ENCODE assay signal across 14 cellular contexts in the genomic region with DNA sequence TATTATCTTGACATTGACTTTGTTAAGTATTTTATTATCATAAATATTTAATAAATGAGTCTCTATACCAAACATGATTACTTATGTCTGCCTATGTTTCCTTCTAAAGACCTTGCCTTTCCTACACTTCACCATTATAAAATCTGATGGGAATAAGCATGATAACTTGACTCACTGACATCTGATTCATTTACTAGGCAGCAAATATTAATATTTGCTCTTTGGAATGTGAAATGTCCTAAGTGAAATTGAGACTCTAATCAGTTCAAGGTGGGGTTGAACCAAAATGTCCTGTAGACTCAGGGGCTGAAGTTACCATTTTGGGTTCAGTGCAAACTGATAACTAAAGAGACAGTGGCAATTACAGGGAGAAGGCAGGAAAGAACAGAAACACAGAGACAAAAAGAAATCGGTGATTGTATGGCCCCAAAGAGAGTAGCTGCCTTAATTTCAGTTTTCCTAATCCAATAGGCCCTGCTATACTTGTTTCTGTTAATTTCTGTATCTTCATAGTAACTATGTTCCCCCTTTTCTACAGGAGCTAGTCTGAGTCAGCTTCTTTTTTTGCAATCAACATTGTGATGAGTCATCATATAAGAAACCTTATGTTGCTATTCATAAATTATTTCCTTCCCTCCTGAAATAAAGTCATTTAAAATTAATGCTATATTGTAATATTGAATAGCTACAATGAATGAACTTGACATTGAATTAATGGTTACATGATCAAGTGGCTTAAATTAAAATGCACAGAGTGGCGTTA.
A peak's percentile ranks its signal among the peaks of the same experiment; 100 is the strongest.
DNase-seq lines count a peak whose midpoint lies in the region; ATAC-seq, FAIRE-seq and TF ChIP-seq lines count a peak whose summit lies in the region.
"Had no signal": no experiment of that assay in that cellular context is flagged by ENCODE, and none has a peak within 500 bp of the region (broad histone marks: within the 10 kb centered on the region; RNA-seq: fewer than 3 reads in every experiment).

No MANE protein-coding gene starts in this region.

- H3K36me3 ChIP-seq in K562 (ENCODE audit: control insufficient read depth, insufficient read depth, low read length) (no peaks in the 10 kb centered on the region), mesenchymal stem cell (ENCODE audit: control insufficient read depth in 1 of 2, insufficient read depth in 2 of 2, low read depth in 1 of 2, low read length in 2 of 2) (no peaks in the 10 kb centered on the region), lower lobe of right lung (no peaks in the 10 kb centered on the region), H7 (replicated peaks; ENCODE audit: control insufficient read depth, insufficient read depth, low read length) (no peaks in the 10 kb centered on the region)
- H3K36me3 ChIP-seq: neural progenitor cell had no signal

- H3K4ac ChIP-seq in mesenchymal stem cell (ENCODE audit: low read depth in 1 of 2, low read length in 2 of 2), result no peak overlapping the region

- no peak for TF ChIP-seq RAD21 in K562 (CRISPR knock-in tag; conservative IDR thresholded peaks at IDR 0.05 in 1 of 2, IDR thresholded peaks at IDR 0.05 in 1 of 2)

- no peak overlapping the region for H3K23ac ChIP-seq in mesenchymal stem cell (ENCODE audit: low read length in 2 of 2)

- no peak for TF ChIP-seq EP300 in K562 (IDR thresholded peaks at IDR 0.05; ENCODE audit: low read length)

- no peak overlapping the region for H4K91ac ChIP-seq in mesenchymal stem cell (ENCODE audit: low read length)

- H3K14ac ChIP-seq in mesenchymal stem cell (ENCODE audit: low read length in 2 of 2), result no peak overlapping the region

- H3K9me3 ChIP-seq in K562 (replicated peaks; ENCODE audit: control insufficient read depth, insufficient read depth, low read depth, low read length) (no peaks in the 10 kb centered on the region), mesenchymal stem cell (ENCODE audit: control insufficient read depth, low read length) (no peaks in the 10 kb centered on the region), lower lobe of right lung (no peaks in the 10 kb centered on the region)

- H2AK5ac ChIP-seq in mesenchymal stem cell (ENCODE audit: low read length, severe bottlenecking), result no peak overlapping the region

- no peaks in the 10 kb centered on the region for H3K9me1 ChIP-seq in K562 (ENCODE audit: control insufficient read depth, insufficient read depth, low read length)

- in situ Hi-C loops in K562 (cut with MboI), result no loop called here

- intact Hi-C loops in K562 (cut with micrococcal nuclease) (no loop called here), lower lobe of right lung (cut with DNase I) (no loop called here)

- no peak overlapping the region for H3K9ac ChIP-seq in K562 (ENCODE audit: insufficient read depth in 1 of 2, low read depth in 2 of 2, low read length in 2 of 2)
- H3K9ac ChIP-seq in mesenchymal stem cell (ENCODE audit: low read length), result peak overlapping the region; percentile 17
- H3K9ac ChIP-seq: neural progenitor cell had no signal

- BruUV-seq in K562 (replicated peaks; lab: Mats Ljungman, UMichigan), result no TSS peak

- no peaks in the 10 kb centered on the region for H4K20me1 ChIP-seq in K562 (replicated peaks; ENCODE audit: control insufficient read depth, insufficient read depth, low read length)

- WGBS in K562 (ENCODE audit: insufficient coverage, low coverage, missing lambda C conversion rate), result 0% methylated on average over 2 of the region's 2 CpGs
- WGBS in mesenchymal stem cell, result no CpG with 5 or more reads among the region's 2 CpGs

- TF ChIP-seq POLR2A in K562 (conservative IDR thresholded peaks at IDR 0.05), result no peak

- no peak overlapping the region for H2BK120ac ChIP-seq in mesenchymal stem cell (ENCODE audit: low read depth, low read length)

- no peak overlapping the region for H3K4me2 ChIP-seq in K562 (ENCODE audit: insufficient read depth, low read length)
- H3K4me2 ChIP-seq in mesenchymal stem cell (ENCODE audit: low read length, poor library complexity, severe bottlenecking), result no peak overlapping the region
- H3K4me2 ChIP-seq: neural progenitor cell had no signal

- H3K4me1 ChIP-seq in K562 (replicated peaks in 1 of 2; ENCODE audit: control insufficient read depth in 2 of 2, insufficient read depth in 2 of 2, low read length in 2 of 2) (no peaks in the 10 kb centered on the region), mesenchymal stem cell (ENCODE audit: control insufficient read depth, insufficient read depth, low read depth, low read length) (no peaks in the 10 kb centered on the region), lower lobe of right lung (peaks cover 11% of the 10 kb centered on the region)

- peaks cover 3% of the 10 kb centered on the region for H3K79me1 ChIP-seq in mesenchymal stem cell (replicated peaks; ENCODE audit: low read length, poor library complexity, severe bottlenecking)

- no peak for TF ChIP-seq CTCF in K562 (IDR thresholded peaks at IDR 0.05 in 2 of 3, conservative IDR thresholded peaks at IDR 0.05 in 1 of 3; ENCODE audit: insufficient read depth in 2 of 3, low read depth in 1 of 3, low read length in 3 of 3)
- TF ChIP-seq CTCF in lower lobe of right lung (IDR thresholded peaks at IDR 0.05), result no peak

- H3K27me3 ChIP-seq in K562 (ENCODE audit: control insufficient read depth in 2 of 2, insufficient read depth in 2 of 2, low read length in 2 of 2) (no peaks in the 10 kb centered on the region), mesenchymal stem cell (ENCODE audit: control insufficient read depth in 1 of 2, insufficient read depth in 1 of 2, low read length in 2 of 2) (no peaks in the 10 kb centered on the region), lower lobe of right lung (ENCODE audit: low read depth) (no peaks in the 10 kb centered on the region), H7 (ENCODE audit: control insufficient read depth, insufficient read depth, low read length) (no peaks in the 10 kb centered on the region)
- H3K27me3 ChIP-seq: neural progenitor cell had no signal

- ATAC-seq in K562 (no peak), lower lobe of right lung (no peak), GM19463 (IDR thresholded peaks at IDR 0.05; ENCODE audit: unreplicated experiment) (no peak), HG03095 (IDR thresholded peaks at IDR 0.05; ENCODE audit: unreplicated experiment) (no peak)

- peak overlapping the region in 1 of 2 experiments; percentile 60 for H3K18ac ChIP-seq in mesenchymal stem cell (ENCODE audit: low read depth in 1 of 2, low read length in 2 of 2)

- no peak overlapping the region for H4K8ac ChIP-seq in mesenchymal stem cell (ENCODE audit: low read length)

- H3K4me3 ChIP-seq in K562 (no peak overlapping the region), mesenchymal stem cell (ENCODE audit: insufficient read depth in 1 of 2, low read depth in 1 of 2, low read length in 2 of 2) (no peak overlapping the region), lower lobe of right lung (no peak overlapping the region), H7 (ENCODE audit: insufficient read depth, low read depth, low read length) (no peak overlapping the region)
- H3K4me3 ChIP-seq: neural progenitor cell had no signal

- H2BK5ac ChIP-seq in mesenchymal stem cell (ENCODE audit: low read depth, low read length, poor library complexity, severe bottlenecking), result no peak overlapping the region

- DNase-seq in DMS53 (lab: John Stamatoyannopoulos, UW) (peak; percentile 52), NCI-H446 treated with DMSO at 0.1 percent for 48 hours (lab: John Stamatoyannopoulos, UW) (peak; percentile 40), K562 (ENCODE audit: extremely low read depth in 1 of 4, low spot score in 3 of 4) (no peak), mesenchymal stem cell (peak; percentile 54), lower lobe of right lung (no peak), H7 (no peak)
- DNase-seq: activated CD8-positive, alpha-beta memory T cell treated with anti-CD3 and anti-CD28 coated beads for 24 hours; CD4-positive, alpha-beta memory T cell; endodermal cell; NCI-H2227 treated with DMSO at 0.1 percent for 48 hours; stimulated activated CD4-positive, alpha-beta T cell treated with anti-CD3 and anti-CD28 coated beads, Interleukin-1b, Interleukin-23, amount 100 ng/mL, for 48 hours had no signal

- POLR2A ChIA-PET in K562 (lab: Yijun Ruan, JAX), result no interaction called here

- H2BK12ac ChIP-seq in mesenchymal stem cell (ENCODE audit: low read length in 2 of 2), result no peak overlapping the region

- H2BK15ac ChIP-seq in mesenchymal stem cell (ENCODE audit: low read depth, poor library complexity, severe bottlenecking), result no peak overlapping the region

- H3K27ac ChIP-seq in K562 (ENCODE audit: extremely low read depth, low read depth, low read length) (no peak overlapping the region), mesenchymal stem cell (ENCODE audit: low read length, poor library complexity, severe bottlenecking) (no peak overlapping the region), lower lobe of right lung (no peak overlapping the region)
- H3K27ac ChIP-seq: neural progenitor cell had no signal

- CTCF ChIA-PET in K562 (lab: Yijun Ruan, JAX; ENCODE audit: low intra/inter-chr PET ratio), result no interaction called here

- no peak for FAIRE-seq in K562 (lab: Jason Lieb, UNC)

- H3K79me2 ChIP-seq in K562 (ENCODE audit: control insufficient read depth, insufficient read depth, low read length), result no peaks in the 10 kb centered on the region

- H2AFZ ChIP-seq in K562 (ENCODE audit: low read depth, low read length) (no peak overlapping the region), mesenchymal stem cell (ENCODE audit: low read depth, low read length) (no peak overlapping the region)
- H2AFZ ChIP-seq: neural progenitor cell had no signal

TF ChIP-seq in K562, 482 proteins besides CTCF, POLR2A, EP300 and RAD21:
- TF ChIP-seq C11orf30 (IDR thresholded peaks at IDR 0.05; ENCODE audit: low read depth) (peak; percentile 53; the same call in 1 of the 2 replicates), MAFF (IDR thresholded peaks at IDR 0.05; ENCODE audit: low read length) (peak; percentile 57), NBN (IDR thresholded peaks at IDR 0.05; ENCODE audit: low read depth) (no peak), SMAD4 (CRISPR knock-in tag; conservative IDR thresholded peaks at IDR 0.05) (no peak), MAFK (IDR thresholded peaks at IDR 0.05; ENCODE audit: low read length) (peak; percentile 73), U2AF2 (optimal IDR thresholded peaks at IDR 0.05; ENCODE audit: low read depth, low read length) (no peak), POLR2AphosphoS5 (IDR thresholded peaks at IDR 0.05; ENCODE audit: control insufficient read depth, insufficient read depth, low read depth, low read length) (no peak), MAFG (tag; conservative IDR thresholded peaks at IDR 0.05) (peak; percentile 75), SIRT6 (IDR thresholded peaks at IDR 0.05; ENCODE audit: low read depth, low read length) (no peak), ZNF316 (IDR thresholded peaks at IDR 0.05) (peak; percentile 80), ZKSCAN3 (CRISPR knock-in tag; IDR thresholded peaks at IDR 0.05) (no peak)

Comparison
In these comparisons a context has a peak if more than half of its experiments do, and no peak if none do; other contexts are left out.
1. DNase-seq: peak in DMS53 (single experiment), NCI-H446 treated with DMSO at 0.1 percent for 48 hours (single experiment) and mesenchymal stem cell (single experiment); none in K562 (0 of 4), lower lobe of right lung (single experiment) and H7 (single experiment).